In genomic region chr2:118089015-118089800, GRCh38 we compare ENCODE assay signal across 8 cellular contexts. TPM values are rescaled to one million over a fixed set of nuclear protein-coding genes. Genes with fewer than 3 reads are reported as not detected.
DNase-seq lines count a peak whose midpoint lies in the region; ATAC-seq lines count a peak whose summit lies in the region.

No MANE protein-coding gene starts in this region.

- H3K4me1 ChIP-seq in CD4-positive, CD25-positive, alpha-beta regulatory T cell (ENCODE audit: control insufficient read depth, insufficient read depth, low read length, poor library complexity, severe bottlenecking), result peaks cover 23% of the 10 kb centered on the region
- peaks cover 31 to 33% of the 10 kb centered on the region in 2 donors for H3K4me1 ChIP-seq in duodenal mucosa (ENCODE audit: control insufficient read depth in 1 of 2, insufficient read depth in 2 of 2, low read length in 2 of 2)
- H3K4me1 ChIP-seq in subcutaneous abdominal adipose tissue (ENCODE audit: control insufficient read depth in 5 of 5, insufficient read depth in 5 of 5, low read length in 5 of 5), result peaks cover 0 to 24% (median 20%) of the 10 kb centered on the region in 5 donors

- peaks cover 0 to 31% (median 11%) of the 10 kb centered on the region in 4 donors for H3K4me1 Mint-ChIP-seq in CD4-positive, CD25-positive, alpha-beta regulatory T cell
- peaks cover 10% of the 10 kb centered on the region for H3K4me1 Mint-ChIP-seq in memory B cell

- H3K9me3 Mint-ChIP-seq in CD4-positive, CD25-positive, alpha-beta regulatory T cell, result no peaks in the 10 kb centered on the region
- H3K9me3 Mint-ChIP-seq in memory B cell, result no peaks in the 10 kb centered on the region

- peaks cover 4% of the 10 kb centered on the region for H3K27me3 ChIP-seq in CD4-positive, CD25-positive, alpha-beta regulatory T cell (ENCODE audit: control insufficient read depth, insufficient read depth, low read length)
- no peaks in the 10 kb centered on the region for H3K27me3 ChIP-seq in duodenal mucosa (ENCODE audit: control insufficient read depth in 1 of 2, insufficient read depth in 2 of 2, low read length in 2 of 2)
- H3K27me3 ChIP-seq in subcutaneous abdominal adipose tissue (ENCODE audit: control insufficient read depth in 5 of 5, insufficient read depth in 4 of 5, low read length in 5 of 5), result no peaks in the 10 kb centered on the region

- no peaks in the 10 kb centered on the region for H3K9me3 ChIP-seq in CD4-positive, CD25-positive, alpha-beta regulatory T cell (ENCODE audit: control insufficient read depth in 2 of 2, low read length in 2 of 2)
- no peaks in the 10 kb centered on the region for H3K9me3 ChIP-seq in duodenal mucosa (ENCODE audit: control insufficient read depth in 1 of 2, low read length in 2 of 2)
- no peaks in the 10 kb centered on the region for H3K9me3 ChIP-seq in subcutaneous abdominal adipose tissue (ENCODE audit: control insufficient read depth in 5 of 5, low read length in 5 of 5)

- peaks cover 5% of the 10 kb centered on the region for H3K36me3 Mint-ChIP-seq in CD4-positive, CD25-positive, alpha-beta regulatory T cell
- peaks cover 3% of the 10 kb centered on the region for H3K36me3 Mint-ChIP-seq in memory B cell

- peak overlapping the region; percentile 86 to 94 (median 92) for H3K4me3 Mint-ChIP-seq in CD4-positive, CD25-positive, alpha-beta regulatory T cell
- H3K4me3 Mint-ChIP-seq in memory B cell, result peak overlapping the region; percentile 93

- peak overlapping the region; percentile 98 for H3K4me3 ChIP-seq in CD4-positive, CD25-positive, alpha-beta regulatory T cell (ENCODE audit: low read depth, low read length)
- H3K4me3 ChIP-seq in duodenal mucosa (ENCODE audit: low read depth in 1 of 2, low read length in 2 of 2) (peak overlapping the region; percentile 94 to 96), subcutaneous abdominal adipose tissue (ENCODE audit: low read depth in 1 of 5, low read length in 5 of 5) (peak overlapping the region; percentile 88 to 96 (median 93))

- peak in 2 of 3 donors; percentile 19 to 49 for DNase-seq in CD4-positive, CD25-positive, alpha-beta regulatory T cell
- DNase-seq in T-helper 2 cell (peak in 3 of 5 experiments; percentile 3 to 50 (median 19)), memory B cell (ENCODE audit: low spot score in 2 of 2) (peak in 1 of 2 donors; percentile 3), GF-D8 (lab: John Stamatoyannopoulos, UW) (no peak)

- H3K27ac Mint-ChIP-seq in CD4-positive, CD25-positive, alpha-beta regulatory T cell, result peak overlapping the region in 2 of 3 donors; percentile 2 to 92
- H3K27ac Mint-ChIP-seq in memory B cell, result peak overlapping the region; percentile 78

- no peaks in the 10 kb centered on the region for H3K36me3 ChIP-seq in CD4-positive, CD25-positive, alpha-beta regulatory T cell (ENCODE audit: control insufficient read depth, insufficient read depth, low read length)
- no peaks in the 10 kb centered on the region for H3K36me3 ChIP-seq in duodenal mucosa (ENCODE audit: control insufficient read depth in 1 of 2, insufficient read depth in 2 of 2, low read length in 2 of 2)
- H3K36me3 ChIP-seq in subcutaneous abdominal adipose tissue (ENCODE audit: control insufficient read depth in 5 of 5, insufficient read depth in 5 of 5, low read length in 5 of 5), result no peaks in the 10 kb centered on the region

- peak overlapping the region; percentile 65 for H3K27ac ChIP-seq in CD4-positive, CD25-positive, alpha-beta regulatory T cell (ENCODE audit: insufficient read depth, low read length, poor library complexity, severe bottlenecking)
- H3K27ac ChIP-seq in duodenal mucosa (ENCODE audit: low read depth, low read length), result peak overlapping the region; percentile 24
- peak overlapping the region; percentile 17 for H3K27ac ChIP-seq in subcutaneous abdominal adipose tissue (ENCODE audit: low read depth, low read length)

- ATAC-seq in CD4-positive, CD25-positive, alpha-beta regulatory T cell (ENCODE audit: low read depth in 2 of 2), result peak; percentile 33 to 34
- peak; percentile 30 for ATAC-seq in GM19328 (IDR thresholded peaks at IDR 0.05; ENCODE audit: unreplicated experiment)
- ATAC-seq in HG03520 (IDR thresholded peaks at IDR 0.05; ENCODE audit: unreplicated experiment), result peak; percentile 32
- peak; percentile 28 for ATAC-seq in memory B cell (ENCODE audit: low read depth)

- no peaks in the 10 kb centered on the region for H3K27me3 Mint-ChIP-seq in CD4-positive, CD25-positive, alpha-beta regulatory T cell
- peaks cover 2% of the 10 kb centered on the region for H3K27me3 Mint-ChIP-seq in memory B cell

- H3K9ac ChIP-seq in duodenal mucosa (ENCODE audit: low read depth in 1 of 2, low read length in 2 of 2) (peak overlapping the region; percentile 90), subcutaneous abdominal adipose tissue (ENCODE audit: low read length in 5 of 5) (peak overlapping the region in 4 of 5 donors; percentile 70 to 85 (median 73))

RNA-seq across cellular contexts. Expression of gene INSIG2, which starts 0.9 kb away (rescaled TPM):
- 11.3 TPM for total RNA-seq in CD4-positive, CD25-positive, alpha-beta regulatory T cell
- polyA plus RNA-seq in CD4-positive, CD25-positive, alpha-beta regulatory T cell, result 10 to 100 TPM; 22.4 to 29.2 (median 28.8) TPM
